ENCODE assay signal across 4 cellular contexts in the genomic region with DNA sequence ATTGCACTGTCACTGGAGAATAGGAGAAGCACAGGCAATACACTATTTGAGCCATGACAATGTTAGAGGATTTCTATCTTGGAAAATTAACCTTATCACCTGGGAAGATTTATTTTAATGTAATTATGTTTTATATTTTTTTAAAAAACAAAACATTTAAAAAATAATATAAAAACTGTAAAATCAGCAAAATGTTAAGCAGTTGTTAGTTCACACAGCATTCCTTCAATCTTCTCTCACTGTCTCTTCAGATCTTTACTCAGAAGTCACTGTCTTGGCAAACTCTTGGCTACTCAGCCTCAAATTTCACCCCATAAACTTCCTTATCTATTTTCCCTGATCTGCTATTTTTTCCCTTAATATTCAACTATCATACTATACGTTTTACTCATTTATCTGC.
"Had no signal": no experiment of that assay in that cellular context is flagged by ENCODE, and none has a peak within 500 bp of the region (broad histone marks: within the 10 kb centered on the region; RNA-seq: fewer than 3 reads in every experiment).

No MANE protein-coding gene starts in this region.

- H3K27ac ChIP-seq: HL-60, KMS-11 had no signal

- DNase-seq: KG1 had no signal

- H3K9ac ChIP-seq: KMS-11 had no signal

- FAIRE-seq: HTR-8/SVneo had no signal

- H3K4me2 ChIP-seq: KMS-11 had no signal
